ENCODE assay signal across 8 cellular contexts in genomic region chr12:13864081-13864673, GRCh38.
DNase-seq lines count a peak whose midpoint lies in the region; ATAC-seq and TF ChIP-seq lines count a peak whose summit lies in the region.

No MANE protein-coding gene starts in this region.

- no peaks in the 10 kb centered on the region for H3K27me3 ChIP-seq in CD8-positive, alpha-beta memory T cell (ENCODE audit: insufficient read depth, low read length, poor library complexity, severe bottlenecking)
- H3K27me3 ChIP-seq in fibroblast of lung (ENCODE audit: control insufficient read depth, insufficient read depth, low read length), result no peaks in the 10 kb centered on the region

- H3K36me3 ChIP-seq in CD8-positive, alpha-beta memory T cell (ENCODE audit: insufficient read depth, low read length), result no peaks in the 10 kb centered on the region
- no peaks in the 10 kb centered on the region for H3K36me3 ChIP-seq in fibroblast of lung (ENCODE audit: control insufficient read depth, insufficient read depth, low read length)

- H3K9me3 ChIP-seq in CD8-positive, alpha-beta memory T cell (ENCODE audit: low read length), result no peaks in the 10 kb centered on the region
- H3K9me3 ChIP-seq in fibroblast of lung (ENCODE audit: control insufficient read depth, insufficient read depth, low read depth, low read length), result no peaks in the 10 kb centered on the region

- ATAC-seq in GM19452 (IDR thresholded peaks at IDR 0.05; ENCODE audit: unreplicated experiment), result peak; percentile 86
- ATAC-seq in HG03520 (IDR thresholded peaks at IDR 0.05; ENCODE audit: unreplicated experiment), result peak; percentile 97
- peak; percentile 75 for ATAC-seq in activated CD8-positive, alpha-beta T cell treated with anti-CD3 and anti-CD28 coated beads, Interleukin-2, amount 10 ng/mL, durations not matched to agents 7 days and 5 days
- peak in 2 of 3 donors; percentile 54 to 66 for ATAC-seq in natural killer cell

- no peak overlapping the region for H3K9ac ChIP-seq in fibroblast of lung (ENCODE audit: insufficient read depth, low read length)

- intact Hi-C loops in natural killer cell (cut with micrococcal nuclease), result loop anchor here (5.0 kb wide), 1 partner anchor 303 kb away; no protein-coding TSS in a partner anchor

- H3K36me3 Mint-ChIP-seq in CD8-positive, alpha-beta memory T cell, result no peaks in the 10 kb centered on the region
- no peaks in the 10 kb centered on the region for H3K36me3 Mint-ChIP-seq in activated CD8-positive, alpha-beta T cell treated with anti-CD3 and anti-CD28 coated beads, Interleukin-2, amount 10 ng/mL, durations not matched to agents 7 days and 5 days (ENCODE audit: low read depth)
- no peaks in the 10 kb centered on the region for H3K36me3 Mint-ChIP-seq in natural killer cell

- H3K27ac ChIP-seq in CD8-positive, alpha-beta memory T cell (ENCODE audit: low read depth, low read length), result no peak overlapping the region
- H3K27ac ChIP-seq in fibroblast of lung (ENCODE audit: insufficient read depth, low read length), result no peak overlapping the region

- H3K4me1 Mint-ChIP-seq in CD8-positive, alpha-beta memory T cell, result no peaks in the 10 kb centered on the region
- H3K4me1 Mint-ChIP-seq in activated CD8-positive, alpha-beta T cell treated with anti-CD3 and anti-CD28 coated beads, Interleukin-2, amount 10 ng/mL, durations not matched to agents 7 days and 5 days (ENCODE audit: low read depth), result no peaks in the 10 kb centered on the region
- H3K4me1 Mint-ChIP-seq in natural killer cell, result no peaks in the 10 kb centered on the region

- peak in 3 of 5 donors; percentile 2 to 23 (median 3) for DNase-seq in CD8-positive, alpha-beta memory T cell
- DNase-seq in NCI-H524 treated with DMSO at 0.1 percent for 48 hours (lab: John Stamatoyannopoulos, UW) (peak; percentile 5), fibroblast of lung (ENCODE audit: low read depth in 2 of 2) (peak; percentile 40 to 64), natural killer cell (peak; percentile 18), superior temporal gyrus (ENCODE audit: extremely low spot score) (peak; percentile 87)
- peak; percentile 65 for DNase-seq in activated CD8-positive, alpha-beta T cell treated with anti-CD3 and anti-CD28 coated beads, Interleukin-2, amount 10 ng/mL, durations not matched to agents 7 days and 5 days

- no peak overlapping the region for H3K4me3 ChIP-seq in CD8-positive, alpha-beta memory T cell (ENCODE audit: low read length)
- H3K4me3 ChIP-seq in fibroblast of lung (replicated peaks in 1 of 4; ENCODE audit: control extremely low read depth in 1 of 4, insufficient read depth in 1 of 4, low read depth in 3 of 4, low read length in 4 of 4), result no peak overlapping the region

- H3K4me2 ChIP-seq in fibroblast of lung (ENCODE audit: extremely low read depth, insufficient read depth, low read length), result no peak overlapping the region

- H3K9me3 Mint-ChIP-seq in CD8-positive, alpha-beta memory T cell, result no peaks in the 10 kb centered on the region
- H3K9me3 Mint-ChIP-seq in activated CD8-positive, alpha-beta T cell treated with anti-CD3 and anti-CD28 coated beads, Interleukin-2, amount 10 ng/mL, durations not matched to agents 7 days and 5 days (ENCODE audit: insufficient read depth), result no peaks in the 10 kb centered on the region
- H3K9me3 Mint-ChIP-seq in natural killer cell, result no peaks in the 10 kb centered on the region

- peaks cover 5 to 34% of the 10 kb centered on the region in 2 donors for H3K27me3 Mint-ChIP-seq in CD8-positive, alpha-beta memory T cell
- peaks cover 5% of the 10 kb centered on the region for H3K27me3 Mint-ChIP-seq in activated CD8-positive, alpha-beta T cell treated with anti-CD3 and anti-CD28 coated beads, Interleukin-2, amount 10 ng/mL, durations not matched to agents 7 days and 5 days (ENCODE audit: low read depth)
- H3K27me3 Mint-ChIP-seq in natural killer cell (ENCODE audit: low read depth in 2 of 2), result peaks cover 4 to 10% of the 10 kb centered on the region in 2 donors

- H3K27ac Mint-ChIP-seq in CD8-positive, alpha-beta memory T cell, result no peak overlapping the region
- H3K27ac Mint-ChIP-seq in activated CD8-positive, alpha-beta T cell treated with anti-CD3 and anti-CD28 coated beads, Interleukin-2, amount 10 ng/mL, durations not matched to agents 7 days and 5 days, result no peak overlapping the region
- H3K27ac Mint-ChIP-seq in natural killer cell, result no peak overlapping the region

- TF ChIP-seq CTCF in fibroblast of lung (conservative IDR thresholded peaks at IDR 0.05 in 1 of 2, IDR thresholded peaks at IDR 0.05 in 1 of 2; ENCODE audit: low read depth in 1 of 2, low read length in 2 of 2) (peak; percentile 87 to 97), natural killer cell (IDR thresholded peaks at IDR 0.05) (peak; percentile 75)

- POLR2A ChIA-PET in CD8-positive, alpha-beta memory T cell (lab: Charles Lee), result no interaction called here
- POLR2A ChIA-PET in activated CD8-positive, alpha-beta T cell treated with anti-CD3 and anti-CD28 coated beads, Interleukin-2, amount 10 ng/mL, durations not matched to agents 7 days and 5 days (lab: Charles Lee), result no interaction called here

- no peak overlapping the region for H3K4me3 Mint-ChIP-seq in CD8-positive, alpha-beta memory T cell
- H3K4me3 Mint-ChIP-seq in activated CD8-positive, alpha-beta T cell treated with anti-CD3 and anti-CD28 coated beads, Interleukin-2, amount 10 ng/mL, durations not matched to agents 7 days and 5 days, result no peak overlapping the region
- no peak overlapping the region for H3K4me3 Mint-ChIP-seq in natural killer cell

- H3K79me2 ChIP-seq in fibroblast of lung (ENCODE audit: control insufficient read depth, insufficient read depth, low read length), result no peaks in the 10 kb centered on the region

- no peaks in the 10 kb centered on the region for H3K4me1 ChIP-seq in CD8-positive, alpha-beta memory T cell (ENCODE audit: insufficient read depth, low read length)
- no peaks in the 10 kb centered on the region for H3K4me1 ChIP-seq in fibroblast of lung (ENCODE audit: control insufficient read depth, extremely low read depth, insufficient read depth, low read length)

- no peaks in the 10 kb centered on the region for H4K20me1 ChIP-seq in fibroblast of lung (ENCODE audit: control insufficient read depth, extremely low read depth, insufficient read depth, low read length)

- H2AFZ ChIP-seq in fibroblast of lung (ENCODE audit: low read length), result no peak overlapping the region

- CTCF ChIA-PET in CD8-positive, alpha-beta memory T cell (lab: Charles Lee), result interaction anchor here (1.1 kb wide), 1 partner anchor 303 kb away, joined by 4 read pairs; no protein-coding TSS in a partner anchor
- CTCF ChIA-PET in activated CD8-positive, alpha-beta T cell treated with anti-CD3 and anti-CD28 coated beads, Interleukin-2, amount 10 ng/mL, durations not matched to agents 7 days and 5 days (lab: Charles Lee), result interaction anchor here (0.8 to 2.2 kb wide), 8 partner anchors 9 to 303 kb away, joined by 3 to 15 read pairs (median 4); no protein-coding TSS in a partner anchor

Comparison
In these comparisons a context has a peak if more than half of its experiments do, and no peak if none do; other contexts are left out.
1. DNase-seq: peak in every context shown above with its lines; median percentile 87 in superior temporal gyrus; 65 in activated CD8-positive, alpha-beta T cell treated with anti-CD3 and anti-CD28 coated beads, Interleukin-2, amount 10 ng/mL, durations not matched to agents 7 days and 5 days; 52 in fibroblast of lung; 18 in natural killer cell; 5 in NCI-H524 treated with DMSO at 0.1 percent for 48 hours; 3 in CD8-positive, alpha-beta memory T cell.